21 cellular contexts compared by ENCODE assay signal in the genomic region with DNA sequence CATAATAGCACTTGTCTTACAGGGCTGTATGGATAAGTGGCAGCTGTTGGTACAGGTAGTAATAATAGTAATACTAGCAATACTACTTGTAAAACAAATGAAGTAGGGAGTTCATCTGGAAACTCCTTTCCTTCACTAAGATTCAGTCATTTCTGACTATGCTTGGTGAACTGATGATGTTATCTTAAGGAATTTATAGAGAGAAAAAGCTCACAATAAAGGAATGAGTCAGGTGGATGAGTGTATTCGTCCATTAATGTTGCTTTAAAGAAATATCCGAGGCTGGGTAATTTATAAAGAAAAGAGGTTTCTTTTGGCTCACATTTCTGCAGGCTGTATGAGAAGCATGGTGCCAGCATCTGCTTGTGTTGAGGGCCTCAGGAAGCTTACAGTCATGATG.
"Had no signal": no experiment of that assay in that cellular context is flagged by ENCODE, and none has a peak within 500 bp of the region (broad histone marks: within the 10 kb centered on the region; RNA-seq: fewer than 3 reads in every experiment).

No MANE protein-coding gene starts in this region.

- H3K4me3 Mint-ChIP-seq: activated CD4-positive, alpha-beta T cell treated with anti-CD3 and anti-CD28 coated beads, Interleukin-2, amount 10 ng/mL, durations not matched to agents 24 days and 14 days; activated naive CD8-positive, alpha-beta T cell treated with anti-CD3 and anti-CD28 coated beads for 36 hours; activated T-cell treated with anti-CD3 and anti-CD28 coated beads, Interleukin-2, amount 50 U/mL, for 72 hours; dendritic cell treated with granulocyte-macrophage colony-stimulating factor and Interleukin-4, amounts not matched to agents 40 ng/mL and 50 ng/mL, for 4 days; natural killer cell; T-helper 17 cell had no signal

- H3K27ac Mint-ChIP-seq: activated CD4-positive, alpha-beta T cell treated with anti-CD3 and anti-CD28 coated beads, Interleukin-2, amount 10 ng/mL, durations not matched to agents 24 days and 14 days; activated naive CD8-positive, alpha-beta T cell treated with anti-CD3 and anti-CD28 coated beads for 36 hours; activated T-cell treated with anti-CD3 and anti-CD28 coated beads, Interleukin-2, amount 50 U/mL, for 72 hours; dendritic cell treated with granulocyte-macrophage colony-stimulating factor and Interleukin-4, amounts not matched to agents 40 ng/mL and 50 ng/mL, for 4 days; natural killer cell; T-helper 17 cell had no signal

- H3K4me1 Mint-ChIP-seq: activated naive CD8-positive, alpha-beta T cell treated with anti-CD3 and anti-CD28 coated beads for 36 hours; natural killer cell; T-helper 17 cell had no signal

- H3K27me3 Mint-ChIP-seq: activated CD4-positive, alpha-beta T cell treated with anti-CD3 and anti-CD28 coated beads, Interleukin-2, amount 10 ng/mL, durations not matched to agents 24 days and 14 days; activated naive CD8-positive, alpha-beta T cell treated with anti-CD3 and anti-CD28 coated beads for 36 hours; dendritic cell treated with granulocyte-macrophage colony-stimulating factor and Interleukin-4, amounts not matched to agents 40 ng/mL and 50 ng/mL, for 4 days; T-helper 17 cell had no signal

- H3K27ac ChIP-seq: right atrium auricular region, tibial artery had no signal

- H3K36me3 Mint-ChIP-seq: activated naive CD8-positive, alpha-beta T cell treated with anti-CD3 and anti-CD28 coated beads for 36 hours; natural killer cell had no signal

- H3K36me3 ChIP-seq: right atrium auricular region, tibial artery had no signal

- H3K9me3 Mint-ChIP-seq: activated T-cell treated with anti-CD3 and anti-CD28 coated beads, Interleukin-2, amount 50 U/mL, for 72 hours had no signal

- ATAC-seq: activated T-cell treated with anti-CD3 and anti-CD28 coated beads, Interleukin-2, amount 50 U/mL, for 72 hours; natural killer cell; T-helper 17 cell had no signal

- H3K4me3 ChIP-seq: right atrium auricular region, skin epidermis, tibial artery had no signal

- H3K9me3 ChIP-seq: right atrium auricular region, tibial artery had no signal

- H3K27me3 ChIP-seq: right atrium auricular region, tibial artery had no signal

- DNase-seq: activated CD4-positive, alpha-beta T cell treated with anti-CD3 and anti-CD28 coated beads, Interleukin-2, amount 10 ng/mL, durations not matched to agents 24 days and 14 days; activated CD4-positive, CD25-positive, alpha-beta regulatory T cell; activated CD8-positive, alpha-beta memory T cell treated with anti-CD3 and anti-CD28 coated beads, Interleukin-2, amount 50 U/mL, for 48 hours; activated gamma-delta T cell treated with Interleukin-2 at 50 U/mL for 16 hours; activated naive CD8-positive, alpha-beta T cell treated with anti-CD3 and anti-CD28 coated beads for 36 hours; activated T-cell treated with anti-CD3 and anti-CD28 coated beads, Interleukin-2, amount 50 U/mL, for 72 hours; effector memory CD4-positive, alpha-beta T cell; hippocampal formation; left ventricle myocardium superior; mesendoderm; natural killer cell; nucleus accumbens; stimulated activated CD4-positive, alpha-beta T cell treated with anti-CD3 and anti-CD28 coated beads, Interleukin-15, amount 100 ng/mL, for 24 hours; stimulated activated CD4-positive, alpha-beta T cell treated with anti-CD3 and anti-CD28 coated beads, Interleukin-4, amount 100 ng/mL, for 1 hour; stimulated activated naive CD4-positive, alpha-beta T cell; T-helper 17 cell; tibial artery had no signal

- FAIRE-seq: urothelium cell line had no signal
